8 cellular contexts compared by ENCODE assay signal in the genomic region with DNA sequence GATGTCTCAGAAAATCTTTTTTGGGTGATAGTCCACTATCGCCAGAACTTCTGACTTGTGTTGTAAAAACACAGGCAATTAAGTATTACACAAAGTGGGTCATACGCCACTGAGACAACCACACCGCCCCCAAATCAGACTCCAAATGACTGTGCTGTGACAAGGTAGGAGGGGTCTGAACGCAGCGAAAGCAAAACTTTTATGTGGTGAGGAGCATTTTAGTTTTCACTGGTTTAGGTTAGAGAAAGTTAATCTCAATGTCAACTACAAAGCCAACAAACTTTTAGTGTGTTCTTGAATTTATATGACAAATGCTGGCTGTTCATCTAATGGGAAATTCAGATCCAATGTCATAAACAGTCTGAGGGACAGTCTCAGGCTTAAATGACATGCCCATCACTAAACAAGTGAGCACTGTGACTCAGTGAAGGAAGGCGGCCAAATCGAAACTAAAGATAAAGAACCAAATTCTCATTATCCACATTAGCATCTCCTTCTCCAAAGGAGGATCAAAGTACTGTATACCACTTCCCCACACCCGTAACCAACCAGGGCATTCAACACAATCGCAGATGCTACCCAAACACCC.
A peak's percentile ranks its signal among the peaks of the same experiment; 100 is the strongest.
DNase-seq lines count a peak whose midpoint lies in the region; ATAC-seq and TF ChIP-seq lines count a peak whose summit lies in the region.

No MANE protein-coding gene starts in this region.

- no peak for TF ChIP-seq CTCF in WERI-Rb-1 (IDR thresholded peaks at IDR 0.05; ENCODE audit: low read depth, low read length)

- no peak overlapping the region for H3K27ac ChIP-seq in WERI-Rb-1

- intact Hi-C loops in activated CD4-positive, alpha-beta memory T cell treated with anti-CD3 and anti-CD28 coated beads for 36 hours (cut with micrococcal nuclease) = loop anchor here (1.0 to 10.0 kb wide), 9 partner anchors 28 to 504 kb away; a partner anchor contains a TSS
- intact Hi-C loops in Right ventricle myocardium inferior (cut with DNase I) = no loop called here

- peak; percentile 94 for DNase-seq in activated CD4-positive, alpha-beta memory T cell treated with anti-CD3 and anti-CD28 coated beads for 36 hours
- peak; percentile 55 to 72 for DNase-seq in stimulated activated CD4-positive, alpha-beta T cell treated with anti-CD3 and anti-CD28 coated beads, Interleukin-12 subunit alpha, Interleukin-12 subunit beta, amount 100 ng/mL, for 24 hours (ENCODE audit: low read depth in 2 of 2)
- DNase-seq in middle frontal gyrus (ENCODE audit: extremely low spot score, low spot score) (no peak), Right ventricle myocardium inferior (ENCODE audit: missing footprints) (no peak), WERI-Rb-1 (no peak), COLO668 (lab: John Stamatoyannopoulos, UW; ENCODE audit: unreplicated experiment) (no peak)

- H3K4me1 Mint-ChIP-seq in activated CD4-positive, alpha-beta memory T cell treated with anti-CD3 and anti-CD28 coated beads for 36 hours (ENCODE audit: low read depth) = peaks cover 91% of the 10 kb centered on the region

- H3K9me3 ChIP-seq in WERI-Rb-1 (ENCODE audit: severe bottlenecking) = no peaks in the 10 kb centered on the region

- H3K36me3 Mint-ChIP-seq in activated CD4-positive, alpha-beta memory T cell treated with anti-CD3 and anti-CD28 coated beads for 36 hours = peaks cover 29% of the 10 kb centered on the region

- no peaks in the 10 kb centered on the region for H3K27me3 Mint-ChIP-seq in activated CD4-positive, alpha-beta memory T cell treated with anti-CD3 and anti-CD28 coated beads for 36 hours

- H3K4me3 ChIP-seq in WERI-Rb-1 (ENCODE audit: low read depth, low read length) = no peak overlapping the region

- no peaks in the 10 kb centered on the region for H3K9me3 Mint-ChIP-seq in activated CD4-positive, alpha-beta memory T cell treated with anti-CD3 and anti-CD28 coated beads for 36 hours

- H3K27me3 ChIP-seq in WERI-Rb-1 (ENCODE audit: insufficient read depth, low read depth, severe bottlenecking) = no peaks in the 10 kb centered on the region

- H3K4me3 Mint-ChIP-seq in activated CD4-positive, alpha-beta memory T cell treated with anti-CD3 and anti-CD28 coated beads for 36 hours = peak overlapping the region; percentile 86

- no peaks in the 10 kb centered on the region for H3K36me3 ChIP-seq in WERI-Rb-1

- POLR2A ChIA-PET in activated CD4-positive, alpha-beta memory T cell treated with anti-CD3 and anti-CD28 coated beads for 36 hours (lab: Charles Lee) = interaction anchor here (0.6 to 1.8 kb wide), 12 partner anchors 28 to 392 kb away, joined by 3 to 9 read pairs (median 4); a partner anchor contains a TSS

- H3K27ac Mint-ChIP-seq in activated CD4-positive, alpha-beta memory T cell treated with anti-CD3 and anti-CD28 coated beads for 36 hours = peak overlapping the region; percentile 92

- ATAC-seq in GM19025 (IDR thresholded peaks at IDR 0.05; ENCODE audit: low read depth, unreplicated experiment) (peak; percentile 85), HG03135 (IDR thresholded peaks at IDR 0.05; ENCODE audit: unreplicated experiment) (peak; percentile 92), Right ventricle myocardium inferior (no peak)

- CTCF ChIA-PET in activated CD4-positive, alpha-beta memory T cell treated with anti-CD3 and anti-CD28 coated beads for 36 hours (lab: Charles Lee) = interaction anchor here (0.7 to 1.1 kb wide), 2 partner anchors 76 to 204 kb away, joined by 3 read pairs; no protein-coding TSS in a partner anchor

Comparison
In these comparisons a context has a peak if more than half of its experiments do, and no peak if none do; other contexts are left out.
1. DNase-seq: peak in activated CD4-positive, alpha-beta memory T cell treated with anti-CD3 and anti-CD28 coated beads for 36 hours (single experiment) and stimulated activated CD4-positive, alpha-beta T cell treated with anti-CD3 and anti-CD28 coated beads, Interleukin-12 subunit alpha, Interleukin-12 subunit beta, amount 100 ng/mL, for 24 hours (2 of 2); none in middle frontal gyrus (single experiment), Right ventricle myocardium inferior (single experiment), WERI-Rb-1 (single experiment) and COLO668 (single experiment).